In the genomic region with DNA sequence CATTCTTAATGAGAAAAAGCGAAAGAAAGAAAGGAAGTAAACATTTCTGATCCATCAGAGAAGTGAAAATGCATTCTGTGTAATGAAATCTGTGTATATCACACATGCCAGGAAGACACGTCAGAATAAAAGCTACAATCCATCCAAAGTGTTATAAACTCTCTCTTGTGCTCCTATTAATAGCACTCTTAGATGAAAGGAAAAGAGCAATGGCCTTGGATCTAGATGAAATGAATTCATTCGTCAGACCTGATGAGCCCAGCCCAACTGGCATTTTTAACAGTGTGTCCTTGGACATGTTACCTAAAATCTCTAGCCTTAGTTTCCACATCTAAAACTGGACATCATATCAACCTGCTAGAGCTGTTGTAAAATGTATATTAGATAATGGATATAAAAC, we compare ENCODE assay signal across 18 cellular contexts.
A peak's percentile ranks its signal among the peaks of the same experiment; 100 is the strongest.
DNase-seq lines count a peak whose midpoint lies in the region; ATAC-seq and TF ChIP-seq lines count a peak whose summit lies in the region.
"Had no signal": no experiment of that assay in that cellular context is flagged by ENCODE, and none has a peak within 500 bp of the region (broad histone marks: within the 10 kb centered on the region; RNA-seq: fewer than 3 reads in every experiment).

No MANE protein-coding gene starts in this region.

- H3K4me3 ChIP-seq in fibroblast of lung (replicated peaks in 1 of 4; ENCODE audit: control extremely low read depth in 1 of 4, insufficient read depth in 1 of 4, low read depth in 3 of 4, low read length in 4 of 4), result no peak overlapping the region
- H3K4me3 ChIP-seq in neural cell (ENCODE audit: low read length), result no peak overlapping the region
- H3K4me3 ChIP-seq: A549, GM23338 had no signal

- DNase-seq in Right ventricle myocardium superior (no peak), Right ventricle myocardium inferior (ENCODE audit: missing footprints) (no peak), EH (ENCODE audit: low read depth) (peak; percentile 15), fibroblast of lung (ENCODE audit: low read depth in 2 of 2) (peak; percentile 5), UCSD-AML1 (lab: John Stamatoyannopoulos, UW; ENCODE audit: unreplicated experiment) (no peak)
- no peak for DNase-seq in activated CD4-positive, alpha-beta T cell treated with anti-CD3 and anti-CD28 coated beads for 1 hour
- DNase-seq: AML-193; Caco-2; CD4-positive, alpha-beta T cell; GDM1; HFFc6 had no signal

- H2AFZ ChIP-seq in fibroblast of lung (ENCODE audit: low read length) (no peak overlapping the region), neural cell (ENCODE audit: low read depth, low read length) (no peak overlapping the region)
- H2AFZ ChIP-seq: GM23338 had no signal

- H4K20me1 ChIP-seq in fibroblast of lung (ENCODE audit: control insufficient read depth, extremely low read depth, insufficient read depth, low read length), result no peaks in the 10 kb centered on the region
- H4K20me1 ChIP-seq in neural cell (ENCODE audit: insufficient read depth), result no peaks in the 10 kb centered on the region

- peak; percentile 19 for TF ChIP-seq EP300 in neural cell (conservative IDR thresholded peaks at IDR 0.05; ENCODE audit: poor library complexity, severe bottlenecking)

- H3K27me3 ChIP-seq in fibroblast of lung (ENCODE audit: control insufficient read depth, insufficient read depth, low read length), result no peaks in the 10 kb centered on the region
- H3K27me3 ChIP-seq in neural cell (ENCODE audit: insufficient read depth, low read depth, low read length), result no peaks in the 10 kb centered on the region

- H3K36me3 ChIP-seq in fibroblast of lung (ENCODE audit: control insufficient read depth, insufficient read depth, low read length) (no peaks in the 10 kb centered on the region), neural cell (ENCODE audit: insufficient read depth, low read length) (no peaks in the 10 kb centered on the region)

- no peak for TF ChIP-seq RAD21 in neural cell (conservative IDR thresholded peaks at IDR 0.05)

- H3K9ac ChIP-seq in fibroblast of lung (ENCODE audit: insufficient read depth, low read length) (no peak overlapping the region), neural cell (ENCODE audit: low read length) (no peak overlapping the region)

- H3K9me2 ChIP-seq in neural cell (ENCODE audit: insufficient read depth, low read length), result no peaks in the 10 kb centered on the region

- H3K9me3 ChIP-seq in fibroblast of lung (ENCODE audit: control insufficient read depth, insufficient read depth, low read depth, low read length), result no peaks in the 10 kb centered on the region
- no peaks in the 10 kb centered on the region for H3K9me3 ChIP-seq in neural cell (ENCODE audit: low read length)
- H3K9me3 ChIP-seq: A549, Caco-2 had no signal

- intact Hi-C loops in Right ventricle myocardium superior (cut with DNase I) (no loop called here), Right ventricle myocardium inferior (cut with DNase I) (no loop called here)

- no peaks in the 10 kb centered on the region for H3K79me2 ChIP-seq in fibroblast of lung (ENCODE audit: control insufficient read depth, insufficient read depth, low read length)
- H3K79me2 ChIP-seq in neural cell (replicated peaks; ENCODE audit: insufficient read depth, low read length), result no peaks in the 10 kb centered on the region

- no peaks in the 10 kb centered on the region for H3F3A ChIP-seq in neural cell (ENCODE audit: insufficient read depth, low read length, poor library complexity, severe bottlenecking)

- TF ChIP-seq CTCF in fibroblast of lung (conservative IDR thresholded peaks at IDR 0.05 in 1 of 2, IDR thresholded peaks at IDR 0.05 in 1 of 2; ENCODE audit: low read depth in 1 of 2, low read length in 2 of 2), result no peak
- TF ChIP-seq CTCF in neural cell (IDR thresholded peaks at IDR 0.05; ENCODE audit: poor library complexity, severe bottlenecking), result no peak

- H3K4me2 ChIP-seq in fibroblast of lung (ENCODE audit: extremely low read depth, insufficient read depth, low read length) (no peak overlapping the region), neural cell (ENCODE audit: low read length) (no peak overlapping the region)
- H3K4me2 ChIP-seq: A549, GM23338 had no signal

- ATAC-seq in Right ventricle myocardium superior (ENCODE audit: poor library complexity), result peak; percentile 63
- ATAC-seq in Right ventricle myocardium inferior, result no peak
- ATAC-seq: A549, GM23338, HCT116 had no signal

- H3K27ac ChIP-seq in fibroblast of lung (ENCODE audit: insufficient read depth, low read length), result no peak overlapping the region
- peak overlapping the region; percentile 2 for H3K27ac ChIP-seq in neural cell (ENCODE audit: low read length)
- H3K27ac ChIP-seq: 22Rv1, A549, C4-2B, HL-60 had no signal

- no peaks in the 10 kb centered on the region for H3K4me1 ChIP-seq in fibroblast of lung (ENCODE audit: control insufficient read depth, extremely low read depth, insufficient read depth, low read length)
- H3K4me1 ChIP-seq: A549, Caco-2 had no signal

TF ChIP-seq in neural cell, 6 proteins besides CTCF, POLR2A, EP300 and RAD21:
- TF ChIP-seq MXI1 (conservative IDR thresholded peaks at IDR 0.05; ENCODE audit: poor library complexity, severe bottlenecking) (no peak), SMC3 (conservative IDR thresholded peaks at IDR 0.05; ENCODE audit: poor library complexity) (no peak), TAF1 (IDR thresholded peaks at IDR 0.05; ENCODE audit: low read depth) (no peak), POLR2AphosphoS5 (IDR thresholded peaks at IDR 0.05) (no peak), EZH2 (IDR thresholded peaks at IDR 0.05; ENCODE audit: borderline replicate concordance, insufficient read depth, low read length, poor library complexity, severe bottlenecking) (no peak)
- TF ChIP-seq, protein P1, sequence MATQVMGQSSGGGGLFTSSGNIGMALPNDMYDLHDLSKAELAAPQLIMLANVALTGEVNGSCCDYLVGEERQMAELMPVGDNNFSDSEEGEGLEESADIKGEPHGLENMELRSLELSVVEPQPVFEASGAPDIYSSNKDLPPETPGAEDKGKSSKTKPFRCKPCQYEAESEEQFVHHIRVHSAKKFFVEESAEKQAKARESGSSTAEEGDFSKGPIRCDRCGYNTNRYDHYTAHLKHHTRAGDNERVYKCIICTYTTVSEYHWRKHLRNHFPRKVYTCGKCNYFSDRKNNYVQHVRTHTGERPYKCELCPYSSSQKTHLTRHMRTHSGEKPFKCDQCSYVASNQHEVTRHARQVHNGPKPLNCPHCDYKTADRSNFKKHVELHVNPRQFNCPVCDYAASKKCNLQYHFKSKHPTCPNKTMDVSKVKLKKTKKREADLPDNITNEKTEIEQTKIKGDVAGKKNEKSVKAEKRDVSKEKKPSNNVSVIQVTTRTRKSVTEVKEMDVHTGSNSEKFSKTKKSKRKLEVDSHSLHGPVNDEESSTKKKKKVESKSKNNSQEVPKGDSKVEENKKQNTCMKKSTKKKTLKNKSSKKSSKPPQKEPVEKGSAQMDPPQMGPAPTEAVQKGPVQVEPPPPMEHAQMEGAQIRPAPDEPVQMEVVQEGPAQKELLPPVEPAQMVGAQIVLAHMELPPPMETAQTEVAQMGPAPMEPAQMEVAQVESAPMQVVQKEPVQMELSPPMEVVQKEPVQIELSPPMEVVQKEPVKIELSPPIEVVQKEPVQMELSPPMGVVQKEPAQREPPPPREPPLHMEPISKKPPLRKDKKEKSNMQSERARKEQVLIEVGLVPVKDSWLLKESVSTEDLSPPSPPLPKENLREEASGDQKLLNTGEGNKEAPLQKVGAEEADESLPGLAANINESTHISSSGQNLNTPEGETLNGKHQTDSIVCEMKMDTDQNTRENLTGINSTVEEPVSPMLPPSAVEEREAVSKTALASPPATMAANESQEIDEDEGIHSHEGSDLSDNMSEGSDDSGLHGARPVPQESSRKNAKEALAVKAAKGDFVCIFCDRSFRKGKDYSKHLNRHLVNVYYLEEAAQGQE (IDR thresholded peaks at IDR 0.05; ENCODE audit: borderline replicate concordance), result no peak

Comparison
In these comparisons a context has a peak if more than half of its experiments do, and no peak if none do; other contexts are left out.
1. DNase-seq: peak in EH (single experiment) and fibroblast of lung (2 of 2); none in Right ventricle myocardium superior (single experiment), Right ventricle myocardium inferior (single experiment), UCSD-AML1 (single experiment) and activated CD4-positive, alpha-beta T cell treated with anti-CD3 and anti-CD28 coated beads for 1 hour (single experiment).